In the genomic region with DNA sequence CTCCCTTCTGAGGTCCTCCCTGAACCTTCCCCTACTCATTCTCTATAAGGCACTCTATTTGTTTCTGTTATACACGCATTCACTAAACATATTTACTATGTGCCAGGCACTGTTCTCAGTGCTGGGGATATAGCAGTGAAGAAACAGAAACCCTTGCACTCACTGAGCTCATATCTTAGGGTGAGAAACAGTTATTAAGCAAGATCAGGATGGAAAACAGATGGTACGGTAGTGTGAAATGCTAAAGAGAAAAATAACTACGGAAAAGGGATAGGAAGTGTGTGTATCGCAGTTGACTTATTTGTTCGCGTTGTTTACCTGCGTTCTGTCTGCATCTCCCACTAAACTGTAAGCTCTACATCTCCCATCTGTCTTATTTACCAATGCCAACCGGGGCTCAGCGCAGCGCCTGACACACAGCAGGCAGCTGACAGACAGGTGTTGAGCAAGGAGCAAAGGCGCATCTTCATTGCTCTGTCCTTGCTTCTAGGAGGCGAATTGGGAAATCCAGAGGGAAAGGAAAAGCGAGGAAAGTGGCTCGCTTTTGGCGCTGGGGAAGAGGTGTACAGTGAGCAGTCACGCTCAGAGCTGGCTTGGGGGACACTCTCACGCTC, we compare ENCODE assay signal across 1 cellular context.
TF ChIP-seq lines count a peak whose summit lies in the region.

No MANE protein-coding gene starts in this region.

TF ChIP-seq in GM23338, 12 proteins besides CTCF, POLR2A, EP300 and RAD21 (continued from another document):
- TF ChIP-seq ZNF462 (CRISPR knock-in tag; IDR thresholded peaks at IDR 0.05) (no peak), ZNF114 (CRISPR knock-in tag; IDR thresholded peaks at IDR 0.05) (no peak), ZNF331 (CRISPR knock-in tag; IDR thresholded peaks at IDR 0.05; ENCODE audit: low read depth) (no peak), POLR2AphosphoS5 (IDR thresholded peaks at IDR 0.05; ENCODE audit: low read depth) (no peak), NANOG (IDR thresholded peaks at IDR 0.05; ENCODE audit: borderline replicate concordance) (no peak), EZH2 (IDR thresholded peaks at IDR 0.05; ENCODE audit: low read depth, unreplicated experiment) (no peak), ETS1 (IDR thresholded peaks at IDR 0.05) (no peak), JUNB (IDR thresholded peaks at IDR 0.05; ENCODE audit: unreplicated experiment) (no peak)
- TF ChIP-seq, protein P1, sequence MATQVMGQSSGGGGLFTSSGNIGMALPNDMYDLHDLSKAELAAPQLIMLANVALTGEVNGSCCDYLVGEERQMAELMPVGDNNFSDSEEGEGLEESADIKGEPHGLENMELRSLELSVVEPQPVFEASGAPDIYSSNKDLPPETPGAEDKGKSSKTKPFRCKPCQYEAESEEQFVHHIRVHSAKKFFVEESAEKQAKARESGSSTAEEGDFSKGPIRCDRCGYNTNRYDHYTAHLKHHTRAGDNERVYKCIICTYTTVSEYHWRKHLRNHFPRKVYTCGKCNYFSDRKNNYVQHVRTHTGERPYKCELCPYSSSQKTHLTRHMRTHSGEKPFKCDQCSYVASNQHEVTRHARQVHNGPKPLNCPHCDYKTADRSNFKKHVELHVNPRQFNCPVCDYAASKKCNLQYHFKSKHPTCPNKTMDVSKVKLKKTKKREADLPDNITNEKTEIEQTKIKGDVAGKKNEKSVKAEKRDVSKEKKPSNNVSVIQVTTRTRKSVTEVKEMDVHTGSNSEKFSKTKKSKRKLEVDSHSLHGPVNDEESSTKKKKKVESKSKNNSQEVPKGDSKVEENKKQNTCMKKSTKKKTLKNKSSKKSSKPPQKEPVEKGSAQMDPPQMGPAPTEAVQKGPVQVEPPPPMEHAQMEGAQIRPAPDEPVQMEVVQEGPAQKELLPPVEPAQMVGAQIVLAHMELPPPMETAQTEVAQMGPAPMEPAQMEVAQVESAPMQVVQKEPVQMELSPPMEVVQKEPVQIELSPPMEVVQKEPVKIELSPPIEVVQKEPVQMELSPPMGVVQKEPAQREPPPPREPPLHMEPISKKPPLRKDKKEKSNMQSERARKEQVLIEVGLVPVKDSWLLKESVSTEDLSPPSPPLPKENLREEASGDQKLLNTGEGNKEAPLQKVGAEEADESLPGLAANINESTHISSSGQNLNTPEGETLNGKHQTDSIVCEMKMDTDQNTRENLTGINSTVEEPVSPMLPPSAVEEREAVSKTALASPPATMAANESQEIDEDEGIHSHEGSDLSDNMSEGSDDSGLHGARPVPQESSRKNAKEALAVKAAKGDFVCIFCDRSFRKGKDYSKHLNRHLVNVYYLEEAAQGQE (IDR thresholded peaks at IDR 0.05; ENCODE audit: unreplicated experiment): no peak
